27 cellular contexts compared by ENCODE assay signal in the genomic region with DNA sequence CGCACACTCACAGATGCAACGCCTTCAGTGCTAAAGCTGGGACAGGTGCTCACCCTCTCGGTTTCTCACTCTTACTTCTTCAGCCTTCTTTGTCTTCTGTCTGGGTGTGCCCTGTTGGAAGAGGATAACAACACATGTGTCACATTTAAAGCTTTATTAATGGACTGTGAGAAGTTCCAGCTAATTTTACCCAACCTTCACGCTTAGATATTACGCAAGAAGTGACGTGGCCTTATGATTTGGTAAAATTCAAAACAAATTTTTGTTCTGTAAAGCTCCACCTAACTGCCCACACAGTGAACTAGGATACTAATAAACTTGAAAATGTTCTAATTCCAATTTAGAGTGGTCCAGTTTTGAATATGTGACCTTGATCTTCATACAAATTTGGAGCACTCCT.
"Had no signal": no experiment of that assay in that cellular context is flagged by ENCODE, and none has a peak within 500 bp of the region (broad histone marks: within the 10 kb centered on the region; RNA-seq: fewer than 3 reads in every experiment).

No MANE protein-coding gene starts in this region.

- DNase-seq: activated CD4-positive, alpha-beta T cell treated with anti-CD3 and anti-CD28 coated beads, Interleukin-2, amount 10 ng/mL, durations not matched to agents 24 days and 14 days; activated CD4-positive, alpha-beta T cell treated with anti-CD3 and anti-CD28 coated beads, Interleukin-2, amount 50 U/mL, for 4 hours; activated CD8-positive, alpha-beta T cell treated with anti-CD3 and anti-CD28 coated beads for 36 hours; activated effector memory CD4-positive, alpha-beta T cell treated with anti-CD3 and anti-CD28 coated beads, Interleukin-2, amount 50 U/mL, for 16 hours; activated naive CD4-positive, alpha-beta T cell; activated naive CD4-positive, alpha-beta T cell treated with anti-CD3 and anti-CD28 coated beads, Interleukin-2, amount 50 U/mL, for 16 hours; activated naive CD8-positive, alpha-beta T cell treated with anti-CD3 and anti-CD28 coated beads for 36 hours; activated T-cell treated with anti-CD3 and anti-CD28 coated beads, Interleukin-2, amount 50 U/mL, for 1 hour; activated T-cell treated with anti-CD3 and anti-CD28 coated beads, Interleukin-2, amount 50 U/mL, for 72 hours; amniotic stem cell; aorta; brain microvascular endothelial cell; central memory CD4-positive, alpha-beta T cell; MM.1S; NCI-H1048; NCI-H1105 treated with DMSO at 0.1 percent for 48 hours; NCI-H1436; NCI-H1694; NCI-H2029; NCI-H345; NCI-H524 treated with DMSO at 0.1 percent for 48 hours; SHP77; SJCRH30; T1000 had no signal

- H3K4me1 Mint-ChIP-seq: activated naive CD8-positive, alpha-beta T cell treated with anti-CD3 and anti-CD28 coated beads for 36 hours; activated T-helper 17 cell treated with anti-CD3 and anti-CD28 coated beads, Interleukin-2, amount 50 U/mL, for 72 hours had no signal

- H3K4me3 ChIP-seq: SJCRH30, SK-N-MC had no signal

- H3K27me3 Mint-ChIP-seq: activated CD4-positive, alpha-beta T cell treated with anti-CD3 and anti-CD28 coated beads, Interleukin-2, amount 10 ng/mL, durations not matched to agents 24 days and 14 days; activated CD8-positive, alpha-beta T cell treated with anti-CD3 and anti-CD28 coated beads for 36 hours; activated naive CD8-positive, alpha-beta T cell treated with anti-CD3 and anti-CD28 coated beads for 36 hours had no signal

- H3K4me3 Mint-ChIP-seq: activated CD4-positive, alpha-beta T cell treated with anti-CD3 and anti-CD28 coated beads, Interleukin-2, amount 10 ng/mL, durations not matched to agents 24 days and 14 days; activated CD8-positive, alpha-beta T cell treated with anti-CD3 and anti-CD28 coated beads for 36 hours; activated naive CD8-positive, alpha-beta T cell treated with anti-CD3 and anti-CD28 coated beads for 36 hours; activated T-cell treated with anti-CD3 and anti-CD28 coated beads, Interleukin-2, amount 50 U/mL, for 72 hours; activated T-helper 17 cell treated with anti-CD3 and anti-CD28 coated beads, Interleukin-2, amount 50 U/mL, for 72 hours had no signal

- ATAC-seq: activated CD8-positive, alpha-beta T cell treated with anti-CD3 and anti-CD28 coated beads for 36 hours; activated T-cell treated with anti-CD3 and anti-CD28 coated beads, Interleukin-2, amount 50 U/mL, for 72 hours; activated T-helper 17 cell treated with anti-CD3 and anti-CD28 coated beads, Interleukin-2, amount 50 U/mL, for 72 hours; Panc1 had no signal

- H3K27ac Mint-ChIP-seq: activated CD4-positive, alpha-beta T cell treated with anti-CD3 and anti-CD28 coated beads, Interleukin-2, amount 10 ng/mL, durations not matched to agents 24 days and 14 days; activated CD8-positive, alpha-beta T cell treated with anti-CD3 and anti-CD28 coated beads for 36 hours; activated naive CD8-positive, alpha-beta T cell treated with anti-CD3 and anti-CD28 coated beads for 36 hours; activated T-cell treated with anti-CD3 and anti-CD28 coated beads, Interleukin-2, amount 50 U/mL, for 72 hours; activated T-helper 17 cell treated with anti-CD3 and anti-CD28 coated beads, Interleukin-2, amount 50 U/mL, for 72 hours had no signal
